In genomic region chr4:177450421-177451107, GRCh38 we compare ENCODE assay signal across 19 cellular contexts. TPM values are rescaled to one million over a fixed set of nuclear protein-coding genes. Genes with fewer than 3 reads are reported as not detected.
DNase-seq lines count a peak whose midpoint lies in the region; ATAC-seq and TF ChIP-seq lines count a peak whose summit lies in the region.
"Had no signal": no experiment of that assay in that cellular context is flagged by ENCODE, and none has a peak within 500 bp of the region (broad histone marks: within the 10 kb centered on the region; RNA-seq: fewer than 3 reads in every experiment).

No MANE protein-coding gene starts in this region.

- H3K4me1 ChIP-seq in adipocyte (ENCODE audit: control insufficient read depth, insufficient read depth, low read length), result peaks cover 7% of the 10 kb centered on the region
- H3K4me1 ChIP-seq: spleen, stomach, transverse colon had no signal

- H3K4me3 ChIP-seq in adipocyte (ENCODE audit: low read length), result no peak overlapping the region
- H3K4me3 ChIP-seq: K562, spleen, stomach, transverse colon had no signal

- H3K9me3 Mint-ChIP-seq in natural killer cell, result no peaks in the 10 kb centered on the region

- intact Hi-C loops in natural killer cell (cut with micrococcal nuclease), result no loop called here

- TF ChIP-seq CTCF in natural killer cell (IDR thresholded peaks at IDR 0.05), result no peak

- no peak for ATAC-seq in stimulated activated naive CD8-positive, alpha-beta T cell treated with anti-CD3 and anti-CD28 coated beads, Interleukin-15, Interleukin-2, amounts not matched to agents 100 U/mL and 50 U/mL, for 24 hours
- ATAC-seq in natural killer cell, result no peak
- ATAC-seq: K562 had no signal

- no peaks in the 10 kb centered on the region for H3K36me3 ChIP-seq in adipocyte (ENCODE audit: control insufficient read depth, insufficient read depth, low read length, severe bottlenecking)
- H3K36me3 ChIP-seq: spleen, stomach, transverse colon had no signal

- no peak overlapping the region for H3K27ac Mint-ChIP-seq in natural killer cell
- H3K27ac Mint-ChIP-seq: B cell had no signal

- no peak overlapping the region for H3K9ac ChIP-seq in adipocyte (ENCODE audit: low read length)

- H3K27me3 ChIP-seq in adipocyte (replicated peaks; ENCODE audit: control insufficient read depth, insufficient read depth, low read length), result no peaks in the 10 kb centered on the region
- H3K27me3 ChIP-seq: spleen, stomach, transverse colon had no signal

- no peak overlapping the region for H3K4me3 Mint-ChIP-seq in natural killer cell
- H3K4me3 Mint-ChIP-seq: B cell had no signal

- H3K36me3 Mint-ChIP-seq in natural killer cell, result no peaks in the 10 kb centered on the region

- H3K4me1 Mint-ChIP-seq in natural killer cell, result peaks cover 0 to under 1% of the 10 kb centered on the region in 2 donors
- H3K4me1 Mint-ChIP-seq: B cell had no signal

- DNase-seq in GF-D8 (lab: John Stamatoyannopoulos, UW) (peak; percentile 68), MV-4-11 (lab: John Stamatoyannopoulos, UW) (peak; percentile 67), adipocyte (ENCODE audit: low read depth) (peak; percentile 83), iris pigment epithelial cell (ENCODE audit: low read depth) (peak; percentile 41), natural killer cell (no peak), hypothalamus (lab: John Stamatoyannopoulos, UW) (no peak)
- no peak for DNase-seq in stimulated activated naive CD8-positive, alpha-beta T cell treated with anti-CD3 and anti-CD28 coated beads, Interleukin-15, Interleukin-2, amounts not matched to agents 100 U/mL and 50 U/mL, for 24 hours
- no peak for DNase-seq in effector CD4-positive, alpha-beta T cell
- DNase-seq: activated CD4-positive, alpha-beta T cell treated with anti-CD3 and anti-CD28 coated beads, Interleukin-2, amount 50 U/mL, for 1 hour; NCI-H1048; NCI-H2029; NCI-H446 treated with DMSO at 0.1 percent for 48 hours; occipital lobe; spleen; stimulated activated CD4-positive, alpha-beta T cell treated with anti-CD3 and anti-CD28 coated beads, Interleukin-4, amount 100 ng/mL, for 4 hours; stomach; transverse colon had no signal

- H3K9me3 ChIP-seq in adipocyte (ENCODE audit: control insufficient read depth, low read length), result no peaks in the 10 kb centered on the region
- H3K9me3 ChIP-seq: spleen, stomach, transverse colon had no signal

- no peaks in the 10 kb centered on the region for H3K27me3 Mint-ChIP-seq in natural killer cell (ENCODE audit: low read depth in 2 of 2)
- H3K27me3 Mint-ChIP-seq: B cell had no signal

RNA-seq across cellular contexts. Expression of gene AGA, which starts 8.3 kb away (rescaled TPM):
- total RNA-seq in natural killer cell, result 10 to 100 TPM; 15.7 to 16.9 (median 16.6) TPM

Comparison
In these comparisons a context has a peak if more than half of its experiments do, and no peak if none do; other contexts are left out.
1. DNase-seq: peak in GF-D8 (single experiment), MV-4-11 (single experiment), adipocyte (single experiment) and iris pigment epithelial cell (single experiment); none in stimulated activated naive CD8-positive, alpha-beta T cell treated with anti-CD3 and anti-CD28 coated beads, Interleukin-15, Interleukin-2, amounts not matched to agents 100 U/mL and 50 U/mL, for 24 hours (single experiment), natural killer cell (single experiment), effector CD4-positive, alpha-beta T cell (single experiment) and hypothalamus (0 of 51).